Comparison of ENCODE assay signal across 14 cellular contexts in genomic region chr7:157990226-157990877, GRCh38.
"Had no signal": no experiment of that assay in that cellular context is flagged by ENCODE, and none has a peak within 500 bp of the region (broad histone marks: within the 10 kb centered on the region; RNA-seq: fewer than 3 reads in every experiment).

No MANE protein-coding gene starts in this region.

- H3K9me3 Mint-ChIP-seq: activated naive CD4-positive, alpha-beta T cell treated with anti-CD3 and anti-CD28 coated beads for 36 hours; T-helper 2 cell treated with Interferon-gamma antibody and Interleukin-4, amounts not matched to agents 5 μg/mL and 100 μg/mL, for 36 hours had no signal

- H3K4me3 ChIP-seq: body of pancreas, dorsolateral prefrontal cortex, sigmoid colon had no signal

- H3K9me3 ChIP-seq: body of pancreas, sigmoid colon had no signal

- H3K4me1 Mint-ChIP-seq: immature natural killer cell; naive thymus-derived CD8-positive, alpha-beta T cell had no signal

- H3K27me3 ChIP-seq: body of pancreas, dorsolateral prefrontal cortex had no signal

- ATAC-seq: body of pancreas; naive thymus-derived CD8-positive, alpha-beta T cell had no signal

- DNase-seq: activated CD4-positive, alpha-beta T cell treated with anti-CD3 and anti-CD28 coated beads, Interleukin-2, amount 50 U/mL, for 4 hours; activated naive CD4-positive, alpha-beta T cell treated with anti-CD3 and anti-CD28 coated beads for 36 hours; activated T-cell treated with anti-CD3 and anti-CD28 coated beads for 4 hours; body of pancreas; caudate nucleus; dorsolateral prefrontal cortex; immature natural killer cell; mesenchymal stem cell; naive thymus-derived CD8-positive, alpha-beta T cell; nucleus accumbens; sigmoid colon; stimulated activated CD4-positive, alpha-beta T cell treated with anti-CD3 and anti-CD28 coated beads, Interleukin-4, amount 100 ng/mL, for 4 hours; stimulated activated naive CD4-positive, alpha-beta T cell had no signal

- H3K4me3 Mint-ChIP-seq: activated naive CD4-positive, alpha-beta T cell treated with anti-CD3 and anti-CD28 coated beads for 36 hours; immature natural killer cell; naive thymus-derived CD8-positive, alpha-beta T cell; T-helper 2 cell treated with Interferon-gamma antibody and Interleukin-4, amounts not matched to agents 5 μg/mL and 100 μg/mL, for 36 hours had no signal

- H3K27ac Mint-ChIP-seq: activated naive CD4-positive, alpha-beta T cell treated with anti-CD3 and anti-CD28 coated beads for 36 hours; immature natural killer cell; T-helper 2 cell treated with Interferon-gamma antibody and Interleukin-4, amounts not matched to agents 5 μg/mL and 100 μg/mL, for 36 hours had no signal

- H3K27ac ChIP-seq: body of pancreas, dorsolateral prefrontal cortex, sigmoid colon had no signal

- H3K36me3 Mint-ChIP-seq: immature natural killer cell; naive thymus-derived CD8-positive, alpha-beta T cell had no signal

- H3K36me3 ChIP-seq: sigmoid colon had no signal

- H3K4me1 ChIP-seq: body of pancreas, sigmoid colon had no signal
